Comparison of ENCODE assay signal across 9 cellular contexts in genomic region chr13:92187378-92187989, GRCh38.
DNase-seq lines count a peak whose midpoint lies in the region; ATAC-seq lines count a peak whose summit lies in the region.
"Had no signal": no experiment of that assay in that cellular context is flagged by ENCODE, and none has a peak within 500 bp of the region (broad histone marks: within the 10 kb centered on the region; RNA-seq: fewer than 3 reads in every experiment).

No MANE protein-coding gene starts in this region.

- H2BK120ac ChIP-seq in mesenchymal stem cell (ENCODE audit: low read depth, low read length) = no peak overlapping the region

- H4K91ac ChIP-seq in mesenchymal stem cell (ENCODE audit: low read length) = no peak overlapping the region

- H3K4ac ChIP-seq in mesenchymal stem cell (ENCODE audit: low read depth in 1 of 2, low read length in 2 of 2) = no peak overlapping the region

- ATAC-seq in GM19324 (IDR thresholded peaks at IDR 0.05; ENCODE audit: low FRiP score, unreplicated experiment) (peak; percentile 66), HG03342 (IDR thresholded peaks at IDR 0.05; ENCODE audit: unreplicated experiment) (peak; percentile 86)

- no peak overlapping the region for H3K27ac ChIP-seq in mesenchymal stem cell (ENCODE audit: low read length, poor library complexity, severe bottlenecking)
- H3K27ac ChIP-seq: BLaER1 had no signal

- H3K79me1 ChIP-seq in mesenchymal stem cell (replicated peaks; ENCODE audit: low read length, poor library complexity, severe bottlenecking) = no peaks in the 10 kb centered on the region

- H3K18ac ChIP-seq in mesenchymal stem cell (ENCODE audit: low read depth in 1 of 2, low read length in 2 of 2) = no peak overlapping the region

- peaks cover 24% of the 10 kb centered on the region for H3K9me3 ChIP-seq in mesenchymal stem cell (ENCODE audit: control insufficient read depth, low read length)
- H3K9me3 ChIP-seq: BLaER1 had no signal

- H2BK15ac ChIP-seq in mesenchymal stem cell (ENCODE audit: low read depth, poor library complexity, severe bottlenecking) = no peak overlapping the region

- no peak overlapping the region for H4K8ac ChIP-seq in mesenchymal stem cell (ENCODE audit: low read length)

- no peak overlapping the region for H3K14ac ChIP-seq in mesenchymal stem cell (ENCODE audit: low read length in 2 of 2)

- no peak overlapping the region for H2AK5ac ChIP-seq in mesenchymal stem cell (ENCODE audit: low read length, severe bottlenecking)

- no peak overlapping the region for H2BK5ac ChIP-seq in mesenchymal stem cell (ENCODE audit: low read depth, low read length, poor library complexity, severe bottlenecking)

- no peaks in the 10 kb centered on the region for H3K36me3 ChIP-seq in mesenchymal stem cell (ENCODE audit: control insufficient read depth in 1 of 2, insufficient read depth in 2 of 2, low read depth in 1 of 2, low read length in 2 of 2)
- H3K36me3 ChIP-seq: BLaER1 had no signal

- no peaks in the 10 kb centered on the region for H3K4me1 ChIP-seq in mesenchymal stem cell (ENCODE audit: control insufficient read depth, insufficient read depth, low read depth, low read length)
- H3K4me1 ChIP-seq: BLaER1 had no signal

- H3K27me3 ChIP-seq in mesenchymal stem cell (ENCODE audit: control insufficient read depth in 1 of 2, insufficient read depth in 1 of 2, low read length in 2 of 2) = no peaks in the 10 kb centered on the region
- H3K27me3 ChIP-seq: BLaER1 had no signal

- no peak overlapping the region for H2BK12ac ChIP-seq in mesenchymal stem cell (ENCODE audit: low read length in 2 of 2)

- peak overlapping the region; percentile 7 for H3K9ac ChIP-seq in mesenchymal stem cell (ENCODE audit: low read length)
- H3K9ac ChIP-seq: BLaER1 had no signal

- no peak overlapping the region for H3K23ac ChIP-seq in mesenchymal stem cell (ENCODE audit: low read length in 2 of 2)

- no peak overlapping the region for H3K4me3 ChIP-seq in mesenchymal stem cell (ENCODE audit: insufficient read depth in 1 of 2, low read depth in 1 of 2, low read length in 2 of 2)
- H3K4me3 ChIP-seq: BLaER1 had no signal

- DNase-seq in DMS53 (lab: John Stamatoyannopoulos, UW) (peak; percentile 39), DMS53 treated with DMSO at 0.1 percent for 48 hours (lab: John Stamatoyannopoulos, UW; ENCODE audit: unreplicated experiment) (no peak), NCI-H748 treated with DMSO at 0.1 percent for 48 hours (lab: John Stamatoyannopoulos, UW) (peak; percentile 51), cerebellar cortex (ENCODE audit: low spot score) (peak; percentile 15), mesenchymal stem cell (peak; percentile 58)
- DNase-seq in activated effector memory CD4-positive, alpha-beta T cell treated with anti-CD3 and anti-CD28 coated beads, Interleukin-2, amount 50 U/mL, for 16 hours = no peak

- H3K4me2 ChIP-seq in mesenchymal stem cell (ENCODE audit: low read length, poor library complexity, severe bottlenecking) = no peak overlapping the region
- H3K4me2 ChIP-seq: BLaER1 had no signal

- WGBS in mesenchymal stem cell = no CpG with 5 or more reads among the region's 1 CpG

- no peak overlapping the region for H2AFZ ChIP-seq in mesenchymal stem cell (ENCODE audit: low read depth, low read length)

Comparison
In these comparisons a context has a peak if more than half of its experiments do, and no peak if none do; other contexts are left out.
1. DNase-seq: peak in DMS53 (single experiment), NCI-H748 treated with DMSO at 0.1 percent for 48 hours (single experiment), cerebellar cortex (single experiment) and mesenchymal stem cell (single experiment); none in DMS53 treated with DMSO at 0.1 percent for 48 hours (single experiment) and activated effector memory CD4-positive, alpha-beta T cell treated with anti-CD3 and anti-CD28 coated beads, Interleukin-2, amount 50 U/mL, for 16 hours (single experiment).